8 cellular contexts compared by ENCODE assay signal in the genomic region with DNA sequence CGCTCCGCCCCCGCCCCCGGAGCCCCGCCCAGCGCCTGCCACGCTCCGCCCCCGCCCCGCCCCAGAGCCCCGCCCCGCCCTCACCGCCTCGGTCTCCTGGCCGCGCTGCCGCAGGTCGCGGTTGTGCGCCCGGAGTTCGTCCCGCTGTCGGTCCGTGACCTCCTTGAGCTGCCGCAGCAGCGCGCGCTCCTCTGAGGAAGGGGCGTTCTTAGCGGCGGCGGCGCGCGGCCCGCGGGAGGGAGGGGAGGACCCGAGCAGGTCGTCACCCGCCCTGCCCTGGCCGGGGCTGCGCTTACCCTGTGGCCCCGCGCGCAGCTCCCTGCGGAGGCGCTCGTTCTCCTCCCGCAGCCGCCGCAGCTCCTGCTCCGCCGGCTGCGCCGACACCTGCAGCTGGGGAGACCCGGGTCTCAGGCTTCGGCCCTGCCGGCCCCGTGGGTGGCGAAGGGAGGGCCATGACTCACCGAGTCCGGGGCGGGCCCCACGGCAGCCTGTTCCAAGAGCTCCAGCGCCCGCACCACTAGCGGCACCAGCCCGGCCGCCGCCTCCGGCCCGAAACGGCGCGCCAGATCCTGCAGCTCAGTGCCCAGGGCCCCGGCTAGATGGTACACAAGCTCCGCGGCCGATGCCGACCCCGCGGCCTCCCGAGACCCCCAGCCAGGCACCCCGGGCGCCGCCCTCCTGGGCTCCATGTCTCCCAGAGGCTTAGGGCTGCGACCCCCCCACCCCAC. TPM values are rescaled to one million over a fixed set of nuclear protein-coding genes. Genes with fewer than 3 reads are reported as not detected.
DNase-seq lines count a peak whose midpoint lies in the region; ATAC-seq and TF ChIP-seq lines count a peak whose summit lies in the region.

No MANE protein-coding gene starts in this region.

- peaks cover 51% of the 10 kb centered on the region for H3K4me1 ChIP-seq in body of pancreas
- H3K4me1 ChIP-seq in spleen = peaks cover 51 to 82% (median 67%) of the 10 kb centered on the region in 6 donors

- WGBS in body of pancreas, 2 donors = 0% methylated on average over 59 of the region's 88 CpGs; no CpG with 5 or more reads in 1 of the 2 donors
- WGBS in spleen, 5 donors = 0 to 1% (median 0%) methylated on average over 20 to 88 of the region's 88 CpGs

- H3K36me3 ChIP-seq in KOPT-K1 (ENCODE audit: insufficient read depth, low read length) (peaks cover 54% of the 10 kb centered on the region), body of pancreas (replicated peaks in 1 of 2; ENCODE audit: insufficient read depth in 1 of 2, low read depth in 2 of 2) (peaks cover 17 to 32% of the 10 kb centered on the region in 2 donors), spleen (peaks cover 10 to 58% (median 42%) of the 10 kb centered on the region in 6 donors)

- no peak overlapping the region for H3K27ac Mint-ChIP-seq in immature natural killer cell

- no peaks in the 10 kb centered on the region for H3K9me3 Mint-ChIP-seq in immature natural killer cell

- H3K4me3 Mint-ChIP-seq in immature natural killer cell = peak overlapping the region in 3 of 5 donors; percentile 13 to 59 (median 55)

- H3K27me3 Mint-ChIP-seq in immature natural killer cell (ENCODE audit: low read depth in 3 of 3) = peaks cover 1 to 7% (median 4%) of the 10 kb centered on the region in 3 donors

- DNase-seq in G401 (ENCODE audit: low spot score) (peak; percentile 55), T1000 (lab: John Stamatoyannopoulos, UW) (peak; percentile 85), body of pancreas (peak; percentile 85 to 93 (median 87)), immature natural killer cell (peak; percentile 79 to 83 (median 83)), spleen (peak; percentile 97), NK-92 (lab: John Stamatoyannopoulos, UW; ENCODE audit: unreplicated experiment) (no peak)

- intact Hi-C loops in body of pancreas (cut with DNase I) = no loop called here
- intact Hi-C loops in spleen (cut with DNase I; ENCODE audit: low total_unique reads) = no loop called here

- H3K36me3 Mint-ChIP-seq in immature natural killer cell = peaks cover 9 to 21% (median 12%) of the 10 kb centered on the region in 3 donors

- ATAC-seq in GM21737 (IDR thresholded peaks at IDR 0.05; ENCODE audit: unreplicated experiment) (peak; percentile 33), body of pancreas (peak; percentile 66)

- in situ Hi-C loops in G401 (cut with HindIII; ENCODE audit: low sequenced_read_pairs) = no loop called here

- peak overlapping the region; percentile 53 to 69 for H3K4me3 ChIP-seq in body of pancreas
- H3K4me3 ChIP-seq in spleen = peak overlapping the region; percentile 65 to 94 (median 78)

- H3K27ac ChIP-seq in KOPT-K1 (ENCODE audit: low read depth, low read length, poor library complexity, severe bottlenecking) (peak overlapping the region; percentile 57), body of pancreas (peak overlapping the region; percentile 96 to 100 (median 98)), spleen (peak overlapping the region; percentile 94 to 99 (median 96))

- no peaks in the 10 kb centered on the region for H3K27me3 ChIP-seq in body of pancreas
- no peaks in the 10 kb centered on the region for H3K27me3 ChIP-seq in spleen (replicated peaks in 1 of 7)

- TF ChIP-seq CTCF in body of pancreas (IDR thresholded peaks at IDR 0.05) = peak in 1 of 7 experiments; percentile 10
- TF ChIP-seq CTCF in spleen (IDR thresholded peaks at IDR 0.05 in 8 of 11, conservative IDR thresholded peaks at IDR 0.05 in 3 of 11) = peak in 2 of 11 experiments; percentile 18 to 44

- H3K4me1 Mint-ChIP-seq in immature natural killer cell = peaks cover 4 to 14% of the 10 kb centered on the region in 2 donors

- TF ChIP-seq POLR2A in body of pancreas (IDR thresholded peaks at IDR 0.05) (peak; percentile 76 to 77 (median 76)), spleen (IDR thresholded peaks at IDR 0.05) (peak in 1 of 3 donors; percentile 61)

- H3K9me3 ChIP-seq in KOPT-K1 (ENCODE audit: insufficient read depth, low read length, poor library complexity, severe bottlenecking) (no peaks in the 10 kb centered on the region), body of pancreas (no peaks in the 10 kb centered on the region), spleen (no peaks in the 10 kb centered on the region)

RNA-seq across cellular contexts. Expression of a gene that starts 0.4 kb away (rescaled TPM):
- 9.5 and 36.1 TPM in 2 replicates for total RNA-seq in G401 (2014; rRNA removed; shearing (Covaris generic))
- total RNA-seq in body of pancreas = 10 to 100 TPM; 21.0 to 68.2 TPM
- 10 to 100 TPM in 1 of 3 donors, 1 to 10 TPM in 2; 5.0 to 12.7 (median 9.2) TPM for polyA plus RNA-seq in immature natural killer cell
- 10 to 100 TPM; 15.8 to 43.9 (median 28.9) TPM for total RNA-seq in spleen
- 10 to 100 TPM; 14.7 to 25.6 (median 17.4) TPM for polyA plus RNA-seq in spleen

RNA-seq across cellular contexts. Expression of a gene that starts 3.7 kb away (rescaled TPM):
- total RNA-seq in G401 (2014; rRNA removed; shearing (Covaris generic)) = 0.71 and 3.4 TPM in 2 replicates
- total RNA-seq in body of pancreas = 10 to 100 TPM in 1 of 2 donors, 1 to 10 TPM in 1; 9.1 to 15.5 TPM
- under 1 TPM; 0.12 to 0.95 (median 0.64) TPM for polyA plus RNA-seq in immature natural killer cell
- 100 to 1,000 TPM in 2 of 7 donors, 10 to 100 TPM in 5; 55.5 to 112 (median 66.5) TPM for total RNA-seq in spleen
- 10 to 100 TPM in 2 of 3 donors, 1 to 10 TPM in 1; 5.1 to 31.2 (median 13.6) TPM for polyA plus RNA-seq in spleen

RNA-seq across cellular contexts. Expression of a gene that starts 20.6 kb away (rescaled TPM):
- 22.1 and 39.7 TPM in 2 replicates for total RNA-seq in G401 (2014; rRNA removed; shearing (Covaris generic))
- total RNA-seq in body of pancreas = 10 to 100 TPM in 1 of 2 donors, 1 to 10 TPM in 1; 9.6 to 22.4 TPM
- 1 to 10 TPM; 3.6 to 8.3 (median 4.5) TPM for polyA plus RNA-seq in immature natural killer cell
- 10 to 100 TPM; 51.1 to 84.6 (median 67.3) TPM for total RNA-seq in spleen
- 10 to 100 TPM; 12.6 to 26.8 (median 14.9) TPM for polyA plus RNA-seq in spleen

RNA-seq across cellular contexts. Expression of a gene that starts 35.4 kb away (rescaled TPM):
- 157 and 202 TPM in 2 replicates for total RNA-seq in G401 (2014; rRNA removed; shearing (Covaris generic))
- total RNA-seq in body of pancreas (100 to 1,000 TPM in 1 of 2 donors, 10 to 100 TPM in 1; 84.7 to 100 TPM), spleen (100 to 1,000 TPM; 210 to 320 (median 268) TPM)
- polyA plus RNA-seq in immature natural killer cell (100 to 1,000 TPM in 1 of 3 donors, 10 to 100 TPM in 2; 57.0 to 198 (median 84.1) TPM), spleen (10 to 100 TPM; 67.2 to 91.8 (median 74.8) TPM)
